1 cellular context compared by ENCODE assay signal in genomic region chr5:945691-946541, GRCh38.
TF ChIP-seq lines count a peak whose summit lies in the region.

No MANE protein-coding gene starts in this region.

TF ChIP-seq in GM23338, 12 proteins besides CTCF, POLR2A, EP300 and RAD21 (continued from another document):
- no peak for TF ChIP-seq ZNF462 (CRISPR knock-in tag; IDR thresholded peaks at IDR 0.05)
- TF ChIP-seq EZH2phosphoT487 (IDR thresholded peaks at IDR 0.05; ENCODE audit: unreplicated experiment), result no peak
- no peak for TF ChIP-seq ETS1 (IDR thresholded peaks at IDR 0.05)
TF ChIP-seq in GM23338: peak in this region for 0.
